In genomic region chr5:163478126-163478981, GRCh38 we compare ENCODE assay signal across 1 cellular context.
TF ChIP-seq lines count a peak whose summit lies in the region.

No MANE protein-coding gene starts in this region.

TF ChIP-seq in A549, 52 proteins besides CTCF, POLR2A, EP300 and RAD21 (continued from another document):
- TF ChIP-seq SMC3 (IDR thresholded peaks at IDR 0.05) (no peak), CBX8 (IDR thresholded peaks at IDR 0.05) (no peak), JUNB (IDR thresholded peaks at IDR 0.05) (no peak)
